10 cellular contexts compared by ENCODE assay signal in the genomic region with DNA sequence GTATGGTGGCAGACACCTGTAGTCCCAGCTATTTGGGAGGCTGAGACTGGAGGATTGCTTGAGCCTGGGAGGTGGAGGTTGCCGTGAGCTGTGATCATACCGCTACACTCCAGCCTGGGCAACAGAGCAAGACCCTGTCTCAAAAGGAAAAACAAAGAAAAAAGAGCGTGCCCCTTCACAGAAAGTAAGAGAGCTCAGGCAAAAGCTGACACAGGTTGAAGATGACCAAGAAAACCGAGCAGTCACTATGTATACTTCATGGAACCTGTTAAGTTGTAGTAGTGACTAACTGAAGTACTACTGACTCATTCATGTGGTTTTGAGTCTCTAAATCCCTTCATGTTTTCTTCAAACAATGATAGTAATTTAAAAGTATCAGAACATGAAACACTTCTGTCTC. TPM values are rescaled to one million over a fixed set of nuclear protein-coding genes. Genes with fewer than 3 reads are reported as not detected.
DNase-seq lines count a peak whose midpoint lies in the region; ATAC-seq and TF ChIP-seq lines count a peak whose summit lies in the region.
"Had no signal": no experiment of that assay in that cellular context is flagged by ENCODE, and none has a peak within 500 bp of the region (broad histone marks: within the 10 kb centered on the region; RNA-seq: fewer than 3 reads in every experiment).

No MANE protein-coding gene starts in this region.

- H3K4me1 Mint-ChIP-seq in activated CD4-positive, alpha-beta memory T cell treated with anti-CD3 and anti-CD28 coated beads, Interleukin-2, amount 10 ng/mL, durations not matched to agents 7 days and 5 days, result peaks cover 18% of the 10 kb centered on the region

- CTCF ChIA-PET in activated CD4-positive, alpha-beta memory T cell treated with anti-CD3 and anti-CD28 coated beads, Interleukin-2, amount 10 ng/mL, durations not matched to agents 7 days and 5 days (lab: Charles Lee), result interaction anchor here (0.7 to 1.7 kb wide), 5 partner anchors 15 to 99 kb away, joined by 3 to 8 read pairs (median 3); no protein-coding TSS in a partner anchor

- H3K9me3 ChIP-seq in vagina, result no peaks in the 10 kb centered on the region

- POLR2A ChIA-PET in activated CD4-positive, alpha-beta memory T cell treated with anti-CD3 and anti-CD28 coated beads, Interleukin-2, amount 10 ng/mL, durations not matched to agents 7 days and 5 days (lab: Charles Lee), result no interaction called here

- no peak for TF ChIP-seq POLR2A in vagina (IDR thresholded peaks at IDR 0.05)

- intact Hi-C loops in vagina (cut with DNase I), result no loop called here

- H3K36me3 ChIP-seq in vagina, result no peaks in the 10 kb centered on the region
- H3K36me3 ChIP-seq: cardiac muscle cell had no signal

- H3K9me3 Mint-ChIP-seq in activated CD4-positive, alpha-beta memory T cell treated with anti-CD3 and anti-CD28 coated beads, Interleukin-2, amount 10 ng/mL, durations not matched to agents 7 days and 5 days, result no peaks in the 10 kb centered on the region

- H3K4me3 Mint-ChIP-seq in activated CD4-positive, alpha-beta memory T cell treated with anti-CD3 and anti-CD28 coated beads, Interleukin-2, amount 10 ng/mL, durations not matched to agents 7 days and 5 days, result peak overlapping the region; percentile 23

- no peak overlapping the region for H3K4me3 ChIP-seq in vagina

- ATAC-seq in HG03342 (IDR thresholded peaks at IDR 0.05; ENCODE audit: unreplicated experiment), result no peak

- no peak overlapping the region for H3K27ac Mint-ChIP-seq in activated CD4-positive, alpha-beta memory T cell treated with anti-CD3 and anti-CD28 coated beads, Interleukin-2, amount 10 ng/mL, durations not matched to agents 7 days and 5 days

- DNase-seq in A172 (ENCODE audit: low spot score), result peak; percentile 35
- peak; percentile 19 for DNase-seq in EL
- no peak for DNase-seq in activated CD4-positive, alpha-beta memory T cell treated with anti-CD3 and anti-CD28 coated beads, Interleukin-2, amount 10 ng/mL, durations not matched to agents 7 days and 5 days
- peak; percentile 50 for DNase-seq in iris pigment epithelial cell (ENCODE audit: low read depth)
- DNase-seq in vagina (ENCODE audit: extremely low spot score in 2 of 2), result no peak
- no peak for DNase-seq in HuH-7 (ENCODE audit: low spot score)
- DNase-seq in NCI-H2029 treated with DMSO at 0.1 percent for 48 hours (lab: John Stamatoyannopoulos, UW), result no peak
- DNase-seq: NCI-H2081 treated with DMSO at 0.1 percent for 48 hours had no signal

- no peak for TF ChIP-seq CTCF in vagina (IDR thresholded peaks at IDR 0.05)

- peaks cover 78% of the 10 kb centered on the region for H3K27me3 Mint-ChIP-seq in activated CD4-positive, alpha-beta memory T cell treated with anti-CD3 and anti-CD28 coated beads, Interleukin-2, amount 10 ng/mL, durations not matched to agents 7 days and 5 days

- H3K27ac ChIP-seq in vagina, result no peak overlapping the region
- H3K27ac ChIP-seq: cardiac muscle cell had no signal

- H3K27me3 ChIP-seq in vagina, result no peaks in the 10 kb centered on the region

- peaks cover 20% of the 10 kb centered on the region for H3K4me1 ChIP-seq in vagina

- no peaks in the 10 kb centered on the region for H3K36me3 Mint-ChIP-seq in activated CD4-positive, alpha-beta memory T cell treated with anti-CD3 and anti-CD28 coated beads, Interleukin-2, amount 10 ng/mL, durations not matched to agents 7 days and 5 days (ENCODE audit: low read depth)

RNA-seq across cellular contexts. Expression of gene PRRT4, which starts 1.2 kb away (rescaled TPM):
- total RNA-seq in A172 (2014; rRNA removed; shearing (Covaris generic)), result 0.10 and 1.6 TPM in 2 replicates
- not detected for total RNA-seq in activated CD4-positive, alpha-beta memory T cell treated with anti-CD3 and anti-CD28 coated beads, Interleukin-2, amount 10 ng/mL, durations not matched to agents 7 days and 5 days
- 7.6 TPM for total RNA-seq in vagina

RNA-seq across cellular contexts. Expression of gene RBM28, which starts 19.0 kb away (rescaled TPM):
- total RNA-seq in A172 (2014; rRNA removed; shearing (Covaris generic)), result 15.8 and 19.3 TPM in 2 replicates
- 10 to 100 TPM; 30.7 to 34.8 TPM for total RNA-seq in activated CD4-positive, alpha-beta memory T cell treated with anti-CD3 and anti-CD28 coated beads, Interleukin-2, amount 10 ng/mL, durations not matched to agents 7 days and 5 days
- 20.9 TPM for total RNA-seq in vagina

RNA-seq across cellular contexts. Expression of gene IMPDH1, which starts 47.1 kb away (rescaled TPM):
- 77.8 and 78.1 TPM in 2 replicates for total RNA-seq in A172 (2014; rRNA removed; shearing (Covaris generic))
- total RNA-seq in activated CD4-positive, alpha-beta memory T cell treated with anti-CD3 and anti-CD28 coated beads, Interleukin-2, amount 10 ng/mL, durations not matched to agents 7 days and 5 days, result 10 to 100 TPM; 64.7 to 67.4 TPM
- total RNA-seq in vagina, result 52.3 TPM

Comparison
In these comparisons a context has a peak if more than half of its experiments do, and no peak if none do; other contexts are left out.
1. DNase-seq: peak in A172 (single experiment), EL (single experiment) and iris pigment epithelial cell (single experiment); none in activated CD4-positive, alpha-beta memory T cell treated with anti-CD3 and anti-CD28 coated beads, Interleukin-2, amount 10 ng/mL, durations not matched to agents 7 days and 5 days (single experiment), vagina (0 of 2), HuH-7 (single experiment) and NCI-H2029 treated with DMSO at 0.1 percent for 48 hours (single experiment).